11 cellular contexts compared by ENCODE assay signal in genomic region chr20:878511-879307, GRCh38. TPM values are rescaled to one million over a fixed set of nuclear protein-coding genes. Genes with fewer than 3 reads are reported as not detected.
DNase-seq lines count a peak whose midpoint lies in the region; ATAC-seq and TF ChIP-seq lines count a peak whose summit lies in the region.
"Had no signal": no experiment of that assay in that cellular context is flagged by ENCODE, and none has a peak within 500 bp of the region (broad histone marks: within the 10 kb centered on the region; RNA-seq: fewer than 3 reads in every experiment).

No MANE protein-coding gene starts in this region.

- no peak for TF ChIP-seq POLR2A in tibial nerve (IDR thresholded peaks at IDR 0.05)

- H3K4me3 Mint-ChIP-seq in activated naive CD4-positive, alpha-beta T cell treated with anti-CD3 and anti-CD28 coated beads, Interleukin-2, amount 10 ng/mL, durations not matched to agents 7 days and 5 days, result no peak overlapping the region
- H3K4me3 Mint-ChIP-seq in progenitor cell of endocrine pancreas (ENCODE audit: low read depth), result no peak overlapping the region

- H3K4me1 ChIP-seq in tibial nerve, result no peaks in the 10 kb centered on the region

- H3K36me3 Mint-ChIP-seq in activated naive CD4-positive, alpha-beta T cell treated with anti-CD3 and anti-CD28 coated beads, Interleukin-2, amount 10 ng/mL, durations not matched to agents 7 days and 5 days, result no peaks in the 10 kb centered on the region
- no peaks in the 10 kb centered on the region for H3K36me3 Mint-ChIP-seq in progenitor cell of endocrine pancreas (ENCODE audit: insufficient read depth)

- H3K4me3 ChIP-seq in tibial nerve, result no peak overlapping the region

- 55 to 56% methylated on average over 9 of the region's 9 CpGs for WGBS in tibial nerve, 2 donors

- H3K27ac ChIP-seq in tibial nerve, result no peak overlapping the region

- peaks cover 29% of the 10 kb centered on the region for H3K27me3 Mint-ChIP-seq in activated naive CD4-positive, alpha-beta T cell treated with anti-CD3 and anti-CD28 coated beads, Interleukin-2, amount 10 ng/mL, durations not matched to agents 7 days and 5 days
- H3K27me3 Mint-ChIP-seq in progenitor cell of endocrine pancreas, result peaks cover 34% of the 10 kb centered on the region

- no peaks in the 10 kb centered on the region for H3K27me3 ChIP-seq in tibial nerve

- TF ChIP-seq CTCF in progenitor cell of endocrine pancreas (IDR thresholded peaks at IDR 0.05; ENCODE audit: unreplicated experiment), result no peak
- TF ChIP-seq CTCF in tibial nerve (IDR thresholded peaks at IDR 0.05), result no peak

- TF ChIP-seq EP300 in tibial nerve (IDR thresholded peaks at IDR 0.05), result no peak

- H3K9me3 ChIP-seq in tibial nerve, result no peaks in the 10 kb centered on the region

- CTCF ChIA-PET in activated naive CD4-positive, alpha-beta T cell treated with anti-CD3 and anti-CD28 coated beads, Interleukin-2, amount 10 ng/mL, durations not matched to agents 7 days and 5 days (lab: Charles Lee), result no interaction called here

- ATAC-seq in GM19455 (IDR thresholded peaks at IDR 0.05; ENCODE audit: unreplicated experiment), result no peak

- no peak overlapping the region for H3K27ac Mint-ChIP-seq in activated naive CD4-positive, alpha-beta T cell treated with anti-CD3 and anti-CD28 coated beads, Interleukin-2, amount 10 ng/mL, durations not matched to agents 7 days and 5 days
- no peak overlapping the region for H3K27ac Mint-ChIP-seq in progenitor cell of endocrine pancreas

- H3K9me3 Mint-ChIP-seq in activated naive CD4-positive, alpha-beta T cell treated with anti-CD3 and anti-CD28 coated beads, Interleukin-2, amount 10 ng/mL, durations not matched to agents 7 days and 5 days, result no peaks in the 10 kb centered on the region
- H3K9me3 Mint-ChIP-seq in progenitor cell of endocrine pancreas (ENCODE audit: low read depth), result no peaks in the 10 kb centered on the region

- peaks cover 25% of the 10 kb centered on the region for H3K4me1 Mint-ChIP-seq in activated naive CD4-positive, alpha-beta T cell treated with anti-CD3 and anti-CD28 coated beads, Interleukin-2, amount 10 ng/mL, durations not matched to agents 7 days and 5 days
- no peaks in the 10 kb centered on the region for H3K4me1 Mint-ChIP-seq in progenitor cell of endocrine pancreas (ENCODE audit: low read depth)

- H3K36me3 ChIP-seq in tibial nerve, result no peaks in the 10 kb centered on the region

- DNase-seq in activated naive CD4-positive, alpha-beta T cell treated with anti-CD3 and anti-CD28 coated beads, Interleukin-2, amount 10 ng/mL, durations not matched to agents 7 days and 5 days, result peak; percentile 70
- no peak for DNase-seq in activated naive CD4-positive, alpha-beta T cell treated with Interleukin-2 at 50 U/mL for 16 hours
- DNase-seq in NCI-H460 (ENCODE audit: extremely low read depth, low read depth), result peak; percentile 35
- DNase-seq in ecto neural progenitor cell (ENCODE audit: low spot score), result peak; percentile 72
- DNase-seq in progenitor cell of endocrine pancreas (ENCODE audit: low spot score, unreplicated experiment), result peak; percentile 68
- DNase-seq in NCI-H748 (lab: John Stamatoyannopoulos, UW; ENCODE audit: unreplicated experiment), result no peak
- DNase-seq in tibial nerve (ENCODE audit: low spot score in 2 of 2), result no peak
- DNase-seq: SHP77 treated with DMSO at 0.1 percent for 48 hours had no signal

RNA-seq across cellular contexts. Expression of gene ANGPT4, which starts 37.4 kb away (rescaled TPM):
- total RNA-seq in NCI-H460 (2014; rRNA removed; shearing (Covaris generic)), result not detected in 2 replicates
- polyA plus RNA-seq in NCI-H460 (2014; cell fraction: nucleus; rRNA removed), result not detected in 2 replicates
- not detected in 2 replicates for total RNA-seq in progenitor cell of endocrine pancreas
- total RNA-seq in tibial nerve, result 1 to 10 TPM in 3 of 4 donors, under 1 TPM in 1; 0.63 to 4.7 (median 1.3) TPM
- total RNA-seq: epithelial cell of proximal tubule had no signal
- polyA plus RNA-seq: BJ had no signal

RNA-seq across cellular contexts. Expression of gene FAM110A, which starts 45.2 kb away (rescaled TPM):
- 2.6 and 3.7 TPM in 2 replicates for total RNA-seq in NCI-H460 (2014; rRNA removed; shearing (Covaris generic))
- 11.4 and 12.2 TPM in 2 replicates for polyA plus RNA-seq in NCI-H460 (2014; cell fraction: nucleus; rRNA removed)
- total RNA-seq in progenitor cell of endocrine pancreas, result 17.4 and 17.9 TPM in 2 replicates
- 1 to 10 TPM; 2.8 to 6.9 (median 4.7) TPM for total RNA-seq in tibial nerve

Comparison
In these comparisons a context has a peak if more than half of its experiments do, and no peak if none do; other contexts are left out.
1. DNase-seq: peak in activated naive CD4-positive, alpha-beta T cell treated with anti-CD3 and anti-CD28 coated beads, Interleukin-2, amount 10 ng/mL, durations not matched to agents 7 days and 5 days (single experiment), NCI-H460 (single experiment), ecto neural progenitor cell (single experiment) and progenitor cell of endocrine pancreas (single experiment); none in activated naive CD4-positive, alpha-beta T cell treated with Interleukin-2 at 50 U/mL for 16 hours (single experiment), NCI-H748 (single experiment) and tibial nerve (0 of 2).